In the genomic region with DNA sequence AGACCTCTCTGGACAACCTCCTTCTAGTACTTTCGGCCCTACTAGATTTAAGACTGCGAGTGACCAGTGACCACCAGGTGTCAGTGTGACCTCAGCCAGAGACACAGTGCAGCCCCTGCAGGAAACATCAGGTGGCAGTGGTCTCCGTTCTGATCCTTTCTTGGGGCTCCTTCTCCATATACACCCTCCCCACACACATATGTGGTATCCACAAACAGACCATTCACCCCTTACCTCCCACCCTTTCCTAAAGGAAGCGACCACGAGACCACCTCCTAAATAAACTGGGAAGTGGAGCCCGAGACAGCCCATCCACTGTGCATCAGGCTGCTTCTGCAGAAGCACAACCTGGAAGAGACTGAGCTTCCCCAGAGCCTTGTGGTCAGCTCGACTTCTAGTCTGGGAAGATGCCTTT, we compare ENCODE assay signal across 9 cellular contexts. TPM values are rescaled to one million over a fixed set of nuclear protein-coding genes. Genes with fewer than 3 reads are reported as not detected.
A peak's percentile ranks its signal among the peaks of the same experiment; 100 is the strongest.
DNase-seq lines count a peak whose midpoint lies in the region; ATAC-seq lines count a peak whose summit lies in the region.
"Had no signal": no experiment of that assay in that cellular context is flagged by ENCODE, and none has a peak within 500 bp of the region (broad histone marks: within the 10 kb centered on the region; RNA-seq: fewer than 3 reads in every experiment).

No MANE protein-coding gene starts in this region.

- DNase-seq in NCI-H524 (lab: John Stamatoyannopoulos, UW) (peak; percentile 60 to 80), NCI-H524 treated with DMSO at 0.1 percent for 48 hours (lab: John Stamatoyannopoulos, UW) (no peak), NCI-H146 treated with DMSO at 0.1 percent for 48 hours (lab: John Stamatoyannopoulos, UW; ENCODE audit: unreplicated experiment) (peak; percentile 1), cerebellar cortex (ENCODE audit: low spot score) (peak; percentile 81), left colon (peak; percentile 55 to 78)
- peak; percentile 44 for DNase-seq in activated CD4-positive, CD25-positive, alpha-beta regulatory T cell treated with anti-CD3 and anti-CD28 coated beads, Interleukin-2, amount 50 U/mL, for 16 hours (ENCODE audit: low read depth, low spot score)
- peak; percentile 83 for DNase-seq in stimulated activated CD4-positive, alpha-beta T cell treated with anti-CD3 and anti-CD28 coated beads, Interleukin-4, amount 100 ng/mL, for 24 hours

- intact Hi-C loops in left colon (cut with DNase I, micrococcal nuclease): no loop called here

- ATAC-seq in left colon (peak; percentile 43), HG03025 (IDR thresholded peaks at IDR 0.05; ENCODE audit: low FRiP score, unreplicated experiment) (no peak)

RNA-seq across cellular contexts. Expression of gene CYP2D6, which starts 38.5 kb away (rescaled TPM):
- 1 to 10 TPM; 2.0 to 3.9 TPM for total RNA-seq in left colon
- total RNA-seq: skeletal muscle tissue had no signal
